In the genomic region with DNA sequence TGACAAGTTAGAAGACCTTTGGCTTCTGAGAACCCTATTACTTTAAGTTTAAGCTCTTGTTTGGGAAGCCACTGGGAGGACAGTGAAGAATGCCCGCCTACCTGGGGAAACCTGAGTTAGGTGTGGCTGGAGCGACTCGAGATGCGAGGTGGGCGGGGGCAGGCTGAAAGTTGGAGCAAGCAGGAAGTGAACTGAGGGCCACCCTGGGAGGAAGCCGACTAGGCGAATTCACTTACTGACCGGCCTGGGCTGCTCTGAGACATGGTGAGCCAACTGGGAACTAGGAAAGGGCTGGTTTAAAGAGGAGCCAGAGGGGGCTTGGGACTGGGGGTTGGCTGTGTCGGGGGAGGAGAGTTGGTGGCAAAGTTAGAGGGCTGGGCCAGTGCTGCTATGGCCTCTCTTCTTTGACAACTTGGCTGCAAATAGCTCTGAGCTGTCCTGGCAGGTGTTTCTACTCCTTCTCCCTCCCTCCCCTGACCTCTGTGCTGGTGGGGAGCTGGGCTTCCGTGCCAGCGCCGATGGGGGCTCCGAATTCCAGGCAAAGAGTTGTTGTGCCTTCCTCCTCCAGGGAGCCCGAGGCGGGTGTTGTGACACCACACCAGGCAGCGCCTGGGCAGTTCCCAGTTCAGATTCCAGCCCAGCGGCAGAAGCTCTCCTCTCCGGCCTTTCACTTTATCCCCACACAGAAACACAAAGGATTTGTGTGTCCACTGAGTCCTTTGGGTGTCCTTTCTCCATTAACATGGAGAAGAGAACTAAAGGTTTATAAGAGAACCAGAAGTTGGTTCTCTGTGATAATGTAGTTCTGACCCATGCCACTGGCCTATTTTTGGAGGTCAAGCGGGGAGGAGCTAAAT, we compare ENCODE assay signal across 1 cellular context.
TF ChIP-seq lines count a peak whose summit lies in the region.

A gene (plus strand): TSS at position 201 of the 857 bp plus-strand sequence. CDS start 61 bp downstream, at position 262.

TF ChIP-seq in HepG2, 621 proteins besides CTCF, POLR2A, EP300 and RAD21 (continued from another document):
- TF ChIP-seq, protein P1, sequence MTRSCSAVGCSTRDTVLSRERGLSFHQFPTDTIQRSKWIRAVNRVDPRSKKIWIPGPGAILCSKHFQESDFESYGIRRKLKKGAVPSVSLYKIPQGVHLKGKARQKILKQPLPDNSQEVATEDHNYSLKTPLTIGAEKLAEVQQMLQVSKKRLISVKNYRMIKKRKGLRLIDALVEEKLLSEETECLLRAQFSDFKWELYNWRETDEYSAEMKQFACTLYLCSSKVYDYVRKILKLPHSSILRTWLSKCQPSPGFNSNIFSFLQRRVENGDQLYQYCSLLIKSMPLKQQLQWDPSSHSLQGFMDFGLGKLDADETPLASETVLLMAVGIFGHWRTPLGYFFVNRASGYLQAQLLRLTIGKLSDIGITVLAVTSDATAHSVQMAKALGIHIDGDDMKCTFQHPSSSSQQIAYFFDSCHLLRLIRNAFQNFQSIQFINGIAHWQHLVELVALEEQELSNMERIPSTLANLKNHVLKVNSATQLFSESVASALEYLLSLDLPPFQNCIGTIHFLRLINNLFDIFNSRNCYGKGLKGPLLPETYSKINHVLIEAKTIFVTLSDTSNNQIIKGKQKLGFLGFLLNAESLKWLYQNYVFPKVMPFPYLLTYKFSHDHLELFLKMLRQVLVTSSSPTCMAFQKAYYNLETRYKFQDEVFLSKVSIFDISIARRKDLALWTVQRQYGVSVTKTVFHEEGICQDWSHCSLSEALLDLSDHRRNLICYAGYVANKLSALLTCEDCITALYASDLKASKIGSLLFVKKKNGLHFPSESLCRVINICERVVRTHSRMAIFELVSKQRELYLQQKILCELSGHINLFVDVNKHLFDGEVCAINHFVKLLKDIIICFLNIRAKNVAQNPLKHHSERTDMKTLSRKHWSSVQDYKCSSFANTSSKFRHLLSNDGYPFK (CRISPR knock-in tag; IDR thresholded peaks at IDR 0.05; ENCODE audit: borderline replicate concordance): peak; percentile 24; the same call in 1 of the 2 replicates
- TF ChIP-seq ISL2 (CRISPR knock-in tag; IDR thresholded peaks at IDR 0.05): no peak
- no peak for TF ChIP-seq TARDBP (CRISPR knock-in tag; IDR thresholded peaks at IDR 0.05)
TF ChIP-seq in HepG2: peak in this region for 101.
